ENCODE assay signal across 16 cellular contexts in the genomic region with DNA sequence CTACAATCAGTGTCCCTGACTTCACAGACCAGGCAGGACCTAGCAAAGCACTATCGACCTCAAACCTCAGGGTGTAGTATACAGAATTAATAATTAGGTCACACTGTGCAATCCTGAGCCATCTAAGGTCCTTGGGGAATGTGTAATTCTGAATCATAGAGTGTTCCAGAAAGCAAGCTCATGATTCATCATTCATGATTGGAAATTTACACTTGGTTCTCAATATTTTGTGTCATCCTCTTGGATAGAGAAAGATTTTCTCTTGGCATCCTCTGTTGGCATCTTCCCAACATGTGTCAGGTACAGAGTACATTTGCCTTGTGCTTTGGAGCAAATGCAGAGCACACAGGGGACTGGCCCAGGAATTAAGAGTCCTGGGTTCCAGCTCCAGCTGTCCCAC.
DNase-seq lines count a peak whose midpoint lies in the region; ATAC-seq, FAIRE-seq and TF ChIP-seq lines count a peak whose summit lies in the region.
"Had no signal": no experiment of that assay in that cellular context is flagged by ENCODE, and none has a peak within 500 bp of the region (broad histone marks: within the 10 kb centered on the region; RNA-seq: fewer than 3 reads in every experiment).

No MANE protein-coding gene starts in this region.

- no peak overlapping the region for H2AFZ ChIP-seq in GM12878 (ENCODE audit: control insufficient read depth, low read depth, low read length)
- H2AFZ ChIP-seq: parathyroid adenoma had no signal

- no TSS peak for BruUV-seq in GM12878 (replicated peaks; lab: Mats Ljungman, UMichigan)

- WGBS in GM12878 (ENCODE audit: insufficient coverage, insufficient replicate concordance, low lambda C conversion rate, missing lambda C conversion rate): 0% methylated on average over 1 of the region's 1 CpG

- FAIRE-seq in GM12878 (lab: Jason Lieb, UNC): no peak
- FAIRE-seq: TTC549 had no signal

- H3K36me3 ChIP-seq in cardiac muscle cell (no peaks in the 10 kb centered on the region), right atrium auricular region (no peaks in the 10 kb centered on the region), GM12878 (ENCODE audit: control insufficient read depth in 2 of 2, insufficient read depth in 2 of 2, low read length in 1 of 2) (no peaks in the 10 kb centered on the region), thoracic aorta (no peaks in the 10 kb centered on the region)
- H3K36me3 ChIP-seq: heart right ventricle had no signal

- RAD21 ChIA-PET in GM12878 (lab: Charles Lee; ENCODE audit: unreplicated experiment): no interaction called here

- H4K20me1 ChIP-seq in GM12878 (ENCODE audit: control insufficient read depth, insufficient read depth): no peaks in the 10 kb centered on the region

- no peak for TF ChIP-seq EP300 in GM12878 (IDR thresholded peaks at IDR 0.05; ENCODE audit: borderline replicate concordance in 1 of 2, control insufficient read depth in 1 of 2, low read depth in 2 of 2, low read length in 2 of 2)

- no peak for TF ChIP-seq POLR2A in GM12878 (IDR thresholded peaks at IDR 0.05; ENCODE audit: low read depth, low read length)

- no peaks in the 10 kb centered on the region for H3K27me3 ChIP-seq in cardiac muscle cell
- H3K27me3 ChIP-seq in right atrium auricular region: no peaks in the 10 kb centered on the region
- no peaks in the 10 kb centered on the region for H3K27me3 ChIP-seq in GM12878 (replicated peaks in 1 of 2; ENCODE audit: control insufficient read depth in 2 of 2, insufficient read depth in 2 of 2, low read length in 1 of 2)
- H3K27me3 ChIP-seq in thoracic aorta (replicated peaks; ENCODE audit: insufficient read depth): no peaks in the 10 kb centered on the region
- H3K27me3 ChIP-seq: heart right ventricle had no signal

- H3K79me2 ChIP-seq in GM12878 (ENCODE audit: control insufficient read depth, insufficient read depth, low read length): no peaks in the 10 kb centered on the region
- H3K79me2 ChIP-seq: parathyroid adenoma had no signal

- no peak overlapping the region for H3K9ac ChIP-seq in GM12878 (ENCODE audit: control insufficient read depth, insufficient read depth, low read length)
- H3K9ac ChIP-seq: parathyroid adenoma had no signal

- H3K4me2 ChIP-seq in GM12878 (ENCODE audit: control insufficient read depth, insufficient read depth): no peak overlapping the region

- ATAC-seq in GM12878 (no peak), left ventricle myocardium superior (peak; percentile 69), thoracic aorta (ENCODE audit: insufficient number of reproducible peaks, low FRiP score, low read depth) (peak; percentile 31), GM18502 (IDR thresholded peaks at IDR 0.05; ENCODE audit: poor library complexity, unreplicated experiment) (no peak), HG02938 (IDR thresholded peaks at IDR 0.05; ENCODE audit: unreplicated experiment) (no peak)

- CTCF ChIA-PET in GM12878 (lab: Yijun Ruan, JAX): interaction anchor here (0.5 kb wide), 1 partner anchor 215 kb away, joined by 3 read pairs; no protein-coding TSS in a partner anchor

- POLR2A ChIA-PET in GM12878 (lab: Charles Lee): no interaction called here

- peak overlapping the region; percentile 75 for H3K27ac ChIP-seq in cardiac muscle cell
- no peak overlapping the region for H3K27ac ChIP-seq in right atrium auricular region
- no peak overlapping the region for H3K27ac ChIP-seq in GM12878 (ENCODE audit: control insufficient read depth, insufficient read depth)
- H3K27ac ChIP-seq in thoracic aorta: no peak overlapping the region
- H3K27ac ChIP-seq: parathyroid adenoma had no signal

- H3K9me3 ChIP-seq in cardiac muscle cell (ENCODE audit: low read depth) (no peaks in the 10 kb centered on the region), right atrium auricular region (no peaks in the 10 kb centered on the region), GM12878 (replicated peaks; ENCODE audit: control insufficient read depth, insufficient read depth, low read length) (no peaks in the 10 kb centered on the region), thoracic aorta (no peaks in the 10 kb centered on the region)
- H3K9me3 ChIP-seq: heart right ventricle had no signal

- TF ChIP-seq RAD21 in GM12878 (IDR thresholded peaks at IDR 0.05; ENCODE audit: insufficient read depth, low read depth, low read length): no peak

- TF ChIP-seq CTCF in cardiac muscle cell (IDR thresholded peaks at IDR 0.05; ENCODE audit: low read depth, low read length) (no peak), right atrium auricular region (IDR thresholded peaks at IDR 0.05) (no peak), GM12878 (IDR thresholded peaks at IDR 0.05 in 2 of 3, conservative IDR thresholded peaks at IDR 0.05 in 1 of 3; ENCODE audit: control insufficient read depth in 2 of 3, extremely low read depth in 1 of 3, insufficient read depth in 1 of 3, low read depth in 3 of 3, low read length in 3 of 3) (no peak), thoracic aorta (IDR thresholded peaks at IDR 0.05) (no peak)

- peaks cover 88% of the 10 kb centered on the region for H3K4me1 ChIP-seq in cardiac muscle cell (ENCODE audit: low read depth)
- H3K4me1 ChIP-seq in right atrium auricular region: peaks cover 0 to 40% of the 10 kb centered on the region in 2 donors
- H3K4me1 ChIP-seq in GM12878 (ENCODE audit: control insufficient read depth, insufficient read depth, low read length): no peaks in the 10 kb centered on the region
- H3K4me1 ChIP-seq in thoracic aorta (ENCODE audit: control insufficient read depth in 1 of 2, low read depth in 2 of 2): peaks cover 20 to 49% of the 10 kb centered on the region in 2 donors

- SMC1A ChIA-PET in GM12878 (lab: Charles Lee; ENCODE audit: uncharacterized antibody, unreplicated experiment): no interaction called here

- DNase-seq in cardiac muscle cell (ENCODE audit: low read depth in 1 of 2, low spot score in 1 of 2): peak in 1 of 2 donors; percentile 56
- DNase-seq in right atrium auricular region (ENCODE audit: low spot score): no peak
- DNase-seq in GM12878 (ENCODE audit: low read depth, low spot score): no peak
- no peak for DNase-seq in left ventricle myocardium superior
- no peak for DNase-seq in thoracic aorta (ENCODE audit: low spot score)
- DNase-seq in stimulated activated CD4-positive, alpha-beta T cell treated with anti-CD3 and anti-CD28 coated beads, Interleukin-2, amount 100 ng/mL, for 24 hours: no peak
- DNase-seq: DMS79; heart right ventricle; mesendoderm; NCI-H1105; SHP77; stimulated activated CD4-positive, alpha-beta T cell treated with anti-CD3 and anti-CD28 coated beads, Interleukin-1b, Interleukin-23, amount 100 ng/mL, for 48 hours had no signal

- intact Hi-C loops in GM12878 (cut with micrococcal nuclease; ENCODE audit: unreplicated experiment): no loop called here
- intact Hi-C loops in left ventricle myocardium superior (cut with micrococcal nuclease): no loop called here

- H3K4me3 ChIP-seq in cardiac muscle cell (no peak overlapping the region), right atrium auricular region (no peak overlapping the region), GM12878 (no peak overlapping the region), thoracic aorta (no peak overlapping the region)
- H3K4me3 ChIP-seq: heart right ventricle had no signal

- in situ Hi-C loops in GM12878 (cut with MboI): no loop called here

TF ChIP-seq in GM12878, 131 proteins besides CTCF, POLR2A, EP300 and RAD21:
- TF ChIP-seq, protein P1, sequence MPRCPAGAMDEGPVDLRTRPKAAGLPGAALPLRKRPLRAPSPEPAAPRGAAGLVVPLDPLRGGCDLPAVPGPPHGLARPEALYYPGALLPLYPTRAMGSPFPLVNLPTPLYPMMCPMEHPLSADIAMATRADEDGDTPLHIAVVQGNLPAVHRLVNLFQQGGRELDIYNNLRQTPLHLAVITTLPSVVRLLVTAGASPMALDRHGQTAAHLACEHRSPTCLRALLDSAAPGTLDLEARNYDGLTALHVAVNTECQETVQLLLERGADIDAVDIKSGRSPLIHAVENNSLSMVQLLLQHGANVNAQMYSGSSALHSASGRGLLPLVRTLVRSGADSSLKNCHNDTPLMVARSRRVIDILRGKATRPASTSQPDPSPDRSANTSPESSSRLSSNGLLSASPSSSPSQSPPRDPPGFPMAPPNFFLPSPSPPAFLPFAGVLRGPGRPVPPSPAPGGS (IDR thresholded peaks at IDR 0.05; ENCODE audit: borderline replicate concordance, insufficient read depth, low read depth, low read length, poor library complexity, severe bottlenecking): peak; percentile 76
- TF ChIP-seq, protein P2, sequence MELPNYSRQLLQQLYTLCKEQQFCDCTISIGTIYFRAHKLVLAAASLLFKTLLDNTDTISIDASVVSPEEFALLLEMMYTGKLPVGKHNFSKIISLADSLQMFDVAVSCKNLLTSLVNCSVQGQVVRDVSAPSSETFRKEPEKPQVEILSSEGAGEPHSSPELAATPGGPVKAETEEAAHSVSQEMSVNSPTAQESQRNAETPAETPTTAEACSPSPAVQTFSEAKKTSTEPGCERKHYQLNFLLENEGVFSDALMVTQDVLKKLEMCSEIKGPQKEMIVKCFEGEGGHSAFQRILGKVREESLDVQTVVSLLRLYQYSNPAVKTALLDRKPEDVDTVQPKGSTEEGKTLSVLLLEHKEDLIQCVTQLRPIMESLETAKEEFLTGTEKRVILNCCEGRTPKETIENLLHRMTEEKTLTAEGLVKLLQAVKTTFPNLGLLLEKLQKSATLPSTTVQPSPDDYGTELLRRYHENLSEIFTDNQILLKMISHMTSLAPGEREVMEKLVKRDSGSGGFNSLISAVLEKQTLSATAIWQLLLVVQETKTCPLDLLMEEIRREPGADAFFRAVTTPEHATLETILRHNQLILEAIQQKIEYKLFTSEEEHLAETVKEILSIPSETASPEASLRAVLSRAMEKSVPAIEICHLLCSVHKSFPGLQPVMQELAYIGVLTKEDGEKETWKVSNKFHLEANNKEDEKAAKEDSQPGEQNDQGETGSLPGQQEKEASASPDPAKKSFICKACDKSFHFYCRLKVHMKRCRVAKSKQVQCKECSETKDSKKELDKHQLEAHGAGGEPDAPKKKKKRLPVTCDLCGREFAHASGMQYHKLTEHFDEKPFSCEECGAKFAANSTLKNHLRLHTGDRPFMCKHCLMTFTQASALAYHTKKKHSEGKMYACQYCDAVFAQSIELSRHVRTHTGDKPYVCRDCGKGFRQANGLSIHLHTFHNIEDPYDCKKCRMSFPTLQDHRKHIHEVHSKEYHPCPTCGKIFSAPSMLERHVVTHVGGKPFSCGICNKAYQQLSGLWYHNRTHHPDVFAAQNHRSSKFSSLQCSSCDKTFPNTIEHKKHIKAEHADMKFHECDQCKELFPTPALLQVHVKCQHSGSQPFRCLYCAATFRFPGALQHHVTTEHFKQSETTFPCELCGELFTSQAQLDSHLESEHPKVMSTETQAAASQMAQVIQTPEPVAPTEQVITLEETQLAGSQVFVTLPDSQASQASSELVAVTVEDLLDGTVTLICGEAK (IDR thresholded peaks at IDR 0.05; ENCODE audit: borderline replicate concordance): no peak

Comparison
In these comparisons a context has a peak if more than half of its experiments do, and no peak if none do; other contexts are left out.
1. ATAC-seq: peak in left ventricle myocardium superior (single experiment) and thoracic aorta (single experiment); none in GM12878 (single experiment), GM18502 (single experiment) and HG02938 (single experiment).